ENCODE assay signal across 8 cellular contexts in genomic region chr5:31232273-31232888, GRCh38. TPM values are rescaled to one million over a fixed set of nuclear protein-coding genes. Genes with fewer than 3 reads are reported as not detected.
DNase-seq lines count a peak whose midpoint lies in the region; ATAC-seq and TF ChIP-seq lines count a peak whose summit lies in the region.

No MANE protein-coding gene starts in this region.

- H3K9me3 Mint-ChIP-seq in nephron progenitor cell: no peaks in the 10 kb centered on the region
- no peaks in the 10 kb centered on the region for H3K9me3 Mint-ChIP-seq in activated CD4-positive, alpha-beta memory T cell treated with anti-CD3 and anti-CD28 coated beads for 36 hours

- H3K4me3 Mint-ChIP-seq in nephron progenitor cell: no peak overlapping the region
- H3K4me3 Mint-ChIP-seq in activated CD4-positive, alpha-beta memory T cell treated with anti-CD3 and anti-CD28 coated beads for 36 hours: no peak overlapping the region

- H3K36me3 ChIP-seq in IMR-90 (ENCODE audit: control insufficient read depth, insufficient read depth, low read length): peaks cover 2% of the 10 kb centered on the region; the same call in 1 of the 2 replicates
- H3K36me3 ChIP-seq in PC-9 (ENCODE audit: low read depth): no peaks in the 10 kb centered on the region

- H3K36me3 Mint-ChIP-seq in nephron progenitor cell (ENCODE audit: low read depth): peaks cover 9% of the 10 kb centered on the region
- H3K36me3 Mint-ChIP-seq in activated CD4-positive, alpha-beta memory T cell treated with anti-CD3 and anti-CD28 coated beads for 36 hours: no peaks in the 10 kb centered on the region

- no peak overlapping the region for H3K4me2 ChIP-seq in IMR-90 (ENCODE audit: low read depth, low read length)
- no peak overlapping the region for H3K4me2 ChIP-seq in PC-9

- H2BK15ac ChIP-seq in IMR-90 (ENCODE audit: low read depth, low read length): no peak overlapping the region

- no peak overlapping the region for H3K56ac ChIP-seq in IMR-90 (ENCODE audit: extremely low read depth, insufficient read depth, low read length)

- dilution Hi-C loops in IMR-90 (cut with HindIII; ENCODE audit: low sequenced_read_pairs, unreplicated experiment): no loop called here

- H3K9ac ChIP-seq in IMR-90 (ENCODE audit: low read depth, low read length): no peak overlapping the region

- no peak overlapping the region for H2BK120ac ChIP-seq in IMR-90 (ENCODE audit: low read depth, low read length)

- no peak overlapping the region for H4K5ac ChIP-seq in IMR-90 (ENCODE audit: low read depth, low read length)

- intact Hi-C loops in IMR-90 (cut with micrococcal nuclease): loop anchor here (1.0 to 10.0 kb wide), 4 partner anchors 35 to 831 kb away; no protein-coding TSS in a partner anchor
- intact Hi-C loops in PC-9 (cut with micrococcal nuclease; ENCODE audit: unreplicated experiment): loop anchor here (1.0 to 10.0 kb wide), 3 partner anchors 252 to 1192 kb away; no protein-coding TSS in a partner anchor
- intact Hi-C loops in activated CD4-positive, alpha-beta memory T cell treated with anti-CD3 and anti-CD28 coated beads for 36 hours (cut with micrococcal nuclease): no loop called here

- H2BK20ac ChIP-seq in IMR-90 (ENCODE audit: low read depth, low read length): no peak overlapping the region

- H2BK5ac ChIP-seq in IMR-90 (ENCODE audit: low read depth, low read length, poor library complexity, severe bottlenecking): peak overlapping the region; percentile 18

- no peak overlapping the region for H3K4ac ChIP-seq in IMR-90 (ENCODE audit: low read depth, low read length)

- H4K91ac ChIP-seq in IMR-90 (ENCODE audit: insufficient read depth, low read depth, low read length): no peak overlapping the region

- no CpG with 5 or more reads among the region's 4 CpGs for WGBS in IMR-90 (ENCODE audit: extremely low coverage in 2 of 2, insufficient read length in 1 of 2), 2 experiments

- no peak overlapping the region for H3K23ac ChIP-seq in IMR-90 (ENCODE audit: low read depth, low read length)

- CTCF ChIA-PET in IMR-90 (lab: Yijun Ruan, JAX) (interaction anchor here (0.6 to 2.1 kb wide), 24 partner anchors 8 to 1609 kb away, joined by 3 to 11 read pairs (median 4); no protein-coding TSS in a partner anchor), PC-9 (lab: Charles Lee) (interaction anchor here (0.5 to 1.8 kb wide), 6 partner anchors 10 to 1192 kb away, joined by 3 to 13 read pairs (median 3); partner anchors contain the start of genes C5orf22 and DROSHA)
- CTCF ChIA-PET in activated CD4-positive, alpha-beta memory T cell treated with anti-CD3 and anti-CD28 coated beads for 36 hours (lab: Charles Lee): interaction anchor here (0.7 to 2.1 kb wide), 5 partner anchors 9 to 46 kb away, joined by 3 to 9 read pairs (median 5); no protein-coding TSS in a partner anchor

- no peak overlapping the region for H3K18ac ChIP-seq in IMR-90 (ENCODE audit: low read depth, low read length)

- H3K27ac ChIP-seq in IMR-90 (ENCODE audit: insufficient read depth, low read length): no peak overlapping the region
- no peak overlapping the region for H3K27ac ChIP-seq in PC-9

- no peak overlapping the region for H2AK9ac ChIP-seq in IMR-90 (replicated peaks; ENCODE audit: low read depth, low read length, poor library complexity)

- H2AFZ ChIP-seq in IMR-90 (replicated peaks; ENCODE audit: low read length, poor library complexity) (no peak overlapping the region), PC-9 (no peak overlapping the region)

- peaks cover 3% of the 10 kb centered on the region; the same call in 1 of the 2 replicates for H3K9me1 ChIP-seq in IMR-90 (ENCODE audit: insufficient read depth, low read length)

- H3F3A ChIP-seq in PC-9 (ENCODE audit: insufficient read depth, low read depth): no peaks in the 10 kb centered on the region

- H3K27me3 ChIP-seq in IMR-90 (ENCODE audit: control insufficient read depth, insufficient read depth, low read length): no peaks in the 10 kb centered on the region
- H3K27me3 ChIP-seq in PC-9 (ENCODE audit: insufficient read depth, low read depth): no peaks in the 10 kb centered on the region; the same call in 1 of the 2 replicates

- H4K20me1 ChIP-seq in IMR-90 (ENCODE audit: insufficient read depth, low read length) (no peaks in the 10 kb centered on the region), PC-9 (ENCODE audit: insufficient read depth) (no peaks in the 10 kb centered on the region)

- H4K8ac ChIP-seq in IMR-90 (ENCODE audit: low read depth in 2 of 2, low read length in 2 of 2): no peak overlapping the region

- TF ChIP-seq RAD21 in IMR-90 (IDR thresholded peaks at IDR 0.05; ENCODE audit: low read length): peak; percentile 95

- H3K9me3 ChIP-seq in IMR-90 (ENCODE audit: control insufficient read depth, insufficient read depth, low read length) (no peaks in the 10 kb centered on the region), PC-9 (ENCODE audit: insufficient read depth, low read depth) (no peaks in the 10 kb centered on the region)

- H3K79me2 ChIP-seq in PC-9 (ENCODE audit: low read depth): no peaks in the 10 kb centered on the region

- in situ Hi-C loops in IMR-90 (cut with MboI; ENCODE audit: low sequenced_read_pairs): no loop called here

- H3K4me3 ChIP-seq in IMR-90 (ENCODE audit: insufficient read depth, low read depth, low read length) (no peak overlapping the region), PC-9 (no peak overlapping the region), epithelial cell of proximal tubule (ENCODE audit: low read depth, low read length) (no peak overlapping the region)

- peak; percentile 92 for TF ChIP-seq CTCF in IMR-90 (conservative IDR thresholded peaks at IDR 0.05; ENCODE audit: low read depth, low read length)
- TF ChIP-seq CTCF in PC-9 (conservative IDR thresholded peaks at IDR 0.05): peak; percentile 89
- TF ChIP-seq CTCF in epithelial cell of proximal tubule (conservative IDR thresholded peaks at IDR 0.05; ENCODE audit: low read depth, low read length): peak; percentile 80
- peak; percentile 80 for TF ChIP-seq CTCF in nephron progenitor cell (IDR thresholded peaks at IDR 0.05)

- H3K27ac Mint-ChIP-seq in nephron progenitor cell: no peak overlapping the region
- H3K27ac Mint-ChIP-seq in activated CD4-positive, alpha-beta memory T cell treated with anti-CD3 and anti-CD28 coated beads for 36 hours: no peak overlapping the region

- H2AK5ac ChIP-seq in IMR-90 (ENCODE audit: low read depth, low read length): no peak overlapping the region

- no peak overlapping the region for H3K14ac ChIP-seq in IMR-90 (replicated peaks; ENCODE audit: low read depth, low read length)

- no peaks in the 10 kb centered on the region for H3K9me2 ChIP-seq in PC-9 (ENCODE audit: insufficient read depth)

- peak; percentile 60 for DNase-seq in ELR (ENCODE audit: low read depth)
- peak; percentile 74 for DNase-seq in IMR-90
- DNase-seq in PC-9: peak in 1 of 2 experiments; percentile 29
- DNase-seq in epithelial cell of proximal tubule (ENCODE audit: low read depth): no peak
- peak; percentile 21 for DNase-seq in nephron progenitor cell
- DNase-seq in activated CD4-positive, alpha-beta memory T cell treated with anti-CD3 and anti-CD28 coated beads for 36 hours: no peak
- no peak for DNase-seq in activated naive CD4-positive, alpha-beta T cell (lab: John Stamatoyannopoulos, UW)

- H3K79me1 ChIP-seq in IMR-90 (ENCODE audit: low read depth in 1 of 2, low read length in 2 of 2): peaks cover 13 to 42% of the 10 kb centered on the region in 2 experiments

- peaks cover 27% of the 10 kb centered on the region for H3K4me1 Mint-ChIP-seq in nephron progenitor cell
- H3K4me1 Mint-ChIP-seq in activated CD4-positive, alpha-beta memory T cell treated with anti-CD3 and anti-CD28 coated beads for 36 hours (ENCODE audit: low read depth): no peaks in the 10 kb centered on the region

- BruUV-seq in IMR-90 (replicated peaks; lab: Mats Ljungman, UMichigan) (no TSS peak), PC-9 (replicated peaks; lab: Mats Ljungman, UMichigan) (no TSS peak)

- H3K27me3 Mint-ChIP-seq in nephron progenitor cell (ENCODE audit: low read depth, poor library complexity): peaks cover 4% of the 10 kb centered on the region
- peaks cover 6% of the 10 kb centered on the region for H3K27me3 Mint-ChIP-seq in activated CD4-positive, alpha-beta memory T cell treated with anti-CD3 and anti-CD28 coated beads for 36 hours

- H3K4me1 ChIP-seq in IMR-90 (ENCODE audit: control insufficient read depth, insufficient read depth, low read length) (peaks cover 4% of the 10 kb centered on the region; the same call in 1 of the 2 replicates), PC-9 (replicated peaks; ENCODE audit: insufficient read depth) (no peaks in the 10 kb centered on the region)

- ATAC-seq in GM21526 (IDR thresholded peaks at IDR 0.05; ENCODE audit: low FRiP score, unreplicated experiment): peak; percentile 71
- ATAC-seq in IMR-90 (ENCODE audit: low read depth): peak; percentile 90

- no peak for TF ChIP-seq POLR2A in IMR-90 (IDR thresholded peaks at IDR 0.05; ENCODE audit: low read depth, low read length)

- POLR2A ChIA-PET in IMR-90 (lab: Charles Lee; ENCODE audit: unreplicated experiment) (no interaction called here), PC-9 (lab: Charles Lee; ENCODE audit: unreplicated experiment) (interaction anchor here (0.7 kb wide), 1 partner anchor 155 kb away, joined by 4 read pairs; no protein-coding TSS in a partner anchor)
- POLR2A ChIA-PET in activated CD4-positive, alpha-beta memory T cell treated with anti-CD3 and anti-CD28 coated beads for 36 hours (lab: Charles Lee): no interaction called here

TF ChIP-seq in IMR-90, 13 proteins besides CTCF, POLR2A, EP300 and RAD21:
- TF ChIP-seq BHLHE40 (IDR thresholded peaks at IDR 0.05; ENCODE audit: low read depth, low read length): no peak
- TF ChIP-seq SMC3 (IDR thresholded peaks at IDR 0.05; ENCODE audit: low read depth, low read length): peak; percentile 90

RNA-seq across cellular contexts. Expression of gene CDH6, which starts 38.9 kb away (rescaled TPM):
- total RNA-seq in IMR-90 (2012; rRNA removed): 211 and 232 TPM in 2 replicates
- polyA plus RNA-seq in IMR-90 (2012; rRNA removed): 69.1 and 72.2 TPM in 2 replicates
- 21.5 and 33.5 TPM in 2 replicates for polyA plus RNA-seq in IMR-90 (2012; cell fraction: cytosol; rRNA removed)
- 22.6 and 44.0 TPM in 2 replicates for polyA plus RNA-seq in IMR-90 (2012; cell fraction: nucleus; rRNA removed; ENCODE audit: low replicate concordance)
- total RNA-seq in PC-9 (2021): not detected in 2 replicates
- 12.5 and 34.9 TPM in 2 replicates for total RNA-seq in epithelial cell of proximal tubule
- total RNA-seq in activated CD4-positive, alpha-beta memory T cell treated with anti-CD3 and anti-CD28 coated beads for 36 hours: not detected

Comparison
In these comparisons a context has a peak if more than half of its experiments do, and no peak if none do; other contexts are left out.
1. DNase-seq: peak in ELR (single experiment), IMR-90 (single experiment) and nephron progenitor cell (single experiment); none in epithelial cell of proximal tubule (single experiment), activated CD4-positive, alpha-beta memory T cell treated with anti-CD3 and anti-CD28 coated beads for 36 hours (single experiment) and activated naive CD4-positive, alpha-beta T cell (0 of 4).
2. RNA of gene CDH6, which starts 38.9 kb away (total RNA-seq): 211 to 232 TPM in IMR-90 and 12.5 to 34.9 TPM in epithelial cell of proximal tubule; not detected in PC-9 and not detected in activated CD4-positive, alpha-beta memory T cell treated with anti-CD3 and anti-CD28 coated beads for 36 hours; every median in the first group is over 10 times any median in the second.
3. Peak in every context shown above with its lines, with median percentiles within 50 percentile points of each other: CTCF ChIP-seq.